Comparison of ENCODE assay signal across 23 cellular contexts in the genomic region with DNA sequence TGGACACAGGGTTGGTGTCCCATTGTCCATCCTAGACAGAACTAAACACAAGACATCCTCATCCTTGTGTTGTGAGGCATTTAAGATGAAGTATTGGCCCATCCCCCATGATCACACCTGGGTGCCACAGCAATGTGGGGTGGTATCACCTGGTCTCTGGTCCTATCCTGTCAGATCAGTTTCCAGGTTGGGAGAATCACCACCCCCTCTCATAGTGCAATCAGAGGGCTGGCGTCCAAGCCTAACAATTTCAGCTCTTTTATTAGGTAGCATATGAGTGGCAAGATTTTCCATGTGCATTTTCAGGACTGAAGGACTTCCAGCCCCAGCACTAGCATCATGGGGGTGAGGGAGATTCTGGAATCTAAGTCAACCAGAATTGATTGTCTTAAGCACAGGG.
"Had no signal": no experiment of that assay in that cellular context is flagged by ENCODE, and none has a peak within 500 bp of the region (broad histone marks: within the 10 kb centered on the region; RNA-seq: fewer than 3 reads in every experiment).

No MANE protein-coding gene starts in this region.

- H3K9me3 ChIP-seq: heart left ventricle, lower lobe of right lung, neutrophil, ovary, stomach, suprapubic skin, thoracic aorta, tibial artery, upper lobe of right lung had no signal

- H3K27me3 ChIP-seq: heart left ventricle, neutrophil, ovary, stomach, suprapubic skin, tibial artery, upper lobe of right lung had no signal

- H3K36me3 ChIP-seq: heart left ventricle, lower lobe of right lung, neutrophil, ovary, stomach, suprapubic skin, thoracic aorta, tibial artery, upper lobe of right lung had no signal

- H3K4me3 ChIP-seq: heart left ventricle, lower lobe of right lung, ovary, smooth muscle cell, stomach, suprapubic skin, thoracic aorta, tibial artery, upper lobe of right lung had no signal

- H3K4me1 ChIP-seq: stomach, suprapubic skin, tibial artery, upper lobe of right lung had no signal

- ATAC-seq: heart left ventricle; left ventricle myocardium superior; naive thymus-derived CD8-positive, alpha-beta T cell; stimulated activated naive B cell treated with anti-CD40 and anti-IgM and Interleukin-4, amounts not matched to agents 10 μg/mL and 1 μg/mL and 100 μg/mL, for 72 hours had no signal

- H3K4me2 ChIP-seq: smooth muscle cell had no signal

- DNase-seq: heart left ventricle; hypothalamus; islet precursor cell; left ventricle myocardium superior; lower lobe of right lung; mammary epithelial cell; mesenchymal stem cell; naive thymus-derived CD8-positive, alpha-beta T cell; occipital lobe; ovary; retina; stimulated activated CD4-positive, alpha-beta T cell treated with anti-CD3 and anti-CD28 coated beads, Interleukin-1b, Interleukin-23, amount 100 ng/mL, for 48 hours; stimulated activated CD4-positive, alpha-beta T cell treated with anti-CD3 and anti-CD28 coated beads, Interleukin-2, amount 100 ng/mL, for 48 hours; stimulated activated naive B cell treated with anti-CD40 and anti-IgM and Interleukin-4, amounts not matched to agents 10 μg/mL and 1 μg/mL and 100 μg/mL, for 72 hours; stimulated activated naive CD8-positive, alpha-beta T cell treated with anti-CD3 and anti-CD28 coated beads, Interleukin-15, Interleukin-2, amounts not matched to agents 100 U/mL and 50 U/mL, for 24 hours; stomach; tibial artery; trophoblast cell; upper lobe of right lung had no signal

- H3K27ac ChIP-seq: heart left ventricle, lower lobe of right lung, neutrophil, ovary, stomach, suprapubic skin, thoracic aorta, tibial artery, upper lobe of right lung had no signal
